10 cellular contexts compared by ENCODE assay signal in the genomic region with DNA sequence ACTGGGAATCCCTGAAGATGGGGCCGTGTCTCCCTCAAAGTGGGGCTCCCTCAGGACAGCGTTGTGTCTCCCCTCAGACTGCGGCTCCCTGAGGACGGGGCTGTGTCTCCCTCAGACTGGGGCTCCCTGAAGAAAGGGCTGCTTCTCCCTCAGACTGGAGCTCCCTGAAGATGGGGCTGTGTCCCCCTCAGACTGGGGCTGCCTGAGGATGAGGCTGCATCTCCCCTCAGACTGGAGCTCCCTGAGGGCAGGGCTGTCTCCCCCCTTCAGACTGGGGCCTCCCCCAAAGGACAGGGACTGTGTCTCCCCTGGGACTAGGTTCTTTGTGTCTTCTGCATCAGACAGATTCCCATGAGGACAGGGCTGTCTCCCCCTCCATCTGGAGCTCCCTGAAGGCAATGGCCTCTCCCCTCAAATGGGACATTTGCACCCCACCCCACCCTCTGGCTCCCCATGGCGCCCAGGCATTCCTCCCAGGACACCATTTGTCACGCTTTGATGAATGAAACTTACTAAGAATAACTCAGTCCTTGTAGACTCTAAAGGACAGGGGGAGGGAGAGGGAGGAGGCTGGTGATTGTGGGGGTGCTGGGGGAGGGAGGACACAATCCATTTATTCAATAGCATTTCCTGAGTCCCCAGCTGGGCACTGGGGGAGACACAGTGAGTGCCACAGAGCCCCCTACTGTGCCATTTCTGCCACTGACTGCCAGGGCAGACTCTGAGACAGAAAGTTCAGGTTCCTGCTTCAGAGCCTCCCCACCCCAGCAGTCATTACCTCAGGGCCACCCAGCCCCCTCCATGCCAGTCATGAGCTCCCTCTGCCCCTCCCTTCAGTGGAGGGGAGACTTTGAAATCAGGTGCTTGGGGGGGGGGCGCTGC.
DNase-seq lines count a peak whose midpoint lies in the region; ATAC-seq, FAIRE-seq and TF ChIP-seq lines count a peak whose summit lies in the region.
"Had no signal": no experiment of that assay in that cellular context is flagged by ENCODE, and none has a peak within 500 bp of the region (broad histone marks: within the 10 kb centered on the region; RNA-seq: fewer than 3 reads in every experiment).

No MANE protein-coding gene starts in this region.

- peak; percentile 67 for TF ChIP-seq CTCF in DOHH2 (IDR thresholded peaks at IDR 0.05; ENCODE audit: low read depth, low read length, poor library complexity, severe bottlenecking)

- H4K20me1 ChIP-seq in DOHH2 (ENCODE audit: control insufficient read depth, insufficient read depth, low read depth, low read length): no peaks in the 10 kb centered on the region

- H3K4me3 ChIP-seq in DOHH2 (ENCODE audit: low read length) (no peak overlapping the region), HUES6 (ENCODE audit: low read depth, low read length) (no peak overlapping the region), small intestine (ENCODE audit: low read depth in 1 of 2, low read length in 2 of 2) (no peak overlapping the region)
- H3K4me3 ChIP-seq: pancreas had no signal

- H3K36me3 ChIP-seq in DOHH2 (ENCODE audit: control insufficient read depth, low read length) (no peaks in the 10 kb centered on the region), HUES6 (ENCODE audit: control insufficient read depth, insufficient read depth, low read length) (no peaks in the 10 kb centered on the region), small intestine (ENCODE audit: control insufficient read depth in 2 of 2, insufficient read depth in 2 of 2, low read length in 2 of 2) (no peaks in the 10 kb centered on the region)
- H3K36me3 ChIP-seq: pancreas had no signal

- ATAC-seq in HG02678 (IDR thresholded peaks at IDR 0.05; ENCODE audit: unreplicated experiment) (no peak), GM21576 (IDR thresholded peaks at IDR 0.05; ENCODE audit: unreplicated experiment) (no peak)

- H3F3A ChIP-seq in DOHH2 (ENCODE audit: control insufficient read depth, insufficient read depth): no peaks in the 10 kb centered on the region

- no peak for FAIRE-seq in small intestine (lab: Jason Lieb, UNC)
- FAIRE-seq: pancreas, TTC549 had no signal

- peak overlapping the region; percentile 29 for H3K9ac ChIP-seq in HUES6 (ENCODE audit: low read length)

- DNase-seq in astrocyte of the hippocampus (ENCODE audit: low read depth, low spot score): peak; percentile 51
- peak; percentile 27 for DNase-seq in medulla oblongata (ENCODE audit: extremely low spot score)
- DNase-seq in small intestine: no peak
- no peak for DNase-seq in stimulated activated naive CD4-positive, alpha-beta T cell treated with Interleukin-2 at 50 U/mL for 16 hours (lab: John Stamatoyannopoulos, UW)

- 64 to 73% (median 68%) methylated on average over 7 of the region's 7 CpGs for WGBS in small intestine, 3 donors

- no peaks in the 10 kb centered on the region; the same call in 1 of the 2 replicates for H3K79me2 ChIP-seq in DOHH2 (ENCODE audit: control insufficient read depth, low read length)

- H3K9me3 ChIP-seq in DOHH2 (ENCODE audit: control insufficient read depth, insufficient read depth, low read length) (no peaks in the 10 kb centered on the region), HUES6 (ENCODE audit: control insufficient read depth, insufficient read depth, low read depth, low read length) (no peaks in the 10 kb centered on the region), small intestine (ENCODE audit: control insufficient read depth, low read depth) (no peaks in the 10 kb centered on the region)
- H3K9me3 ChIP-seq: pancreas had no signal

- no peak overlapping the region for H3K4me2 ChIP-seq in DOHH2 (ENCODE audit: low read length)

- peaks cover 42% of the 10 kb centered on the region for H3K4me1 ChIP-seq in DOHH2 (ENCODE audit: control insufficient read depth, low read length)
- peaks cover 67% of the 10 kb centered on the region for H3K4me1 ChIP-seq in HUES6 (ENCODE audit: control insufficient read depth, insufficient read depth, low read length)
- H3K4me1 ChIP-seq in small intestine (ENCODE audit: control insufficient read depth in 2 of 2, insufficient read depth in 1 of 2, low read depth in 1 of 2, low read length in 1 of 2): peaks cover 2 to 5% of the 10 kb centered on the region in 2 donors

- H3K27me3 ChIP-seq in DOHH2 (ENCODE audit: control insufficient read depth, low read length) (peaks cover 31% of the 10 kb centered on the region), HUES6 (ENCODE audit: control insufficient read depth, insufficient read depth, low read length) (peaks cover 20% of the 10 kb centered on the region; the same call in 1 of the 2 replicates), small intestine (ENCODE audit: control insufficient read depth in 2 of 2, insufficient read depth in 2 of 2, low read length in 2 of 2) (peaks cover 4 to 6% of the 10 kb centered on the region in 2 donors)
- H3K27me3 ChIP-seq: pancreas had no signal

- H3K27ac ChIP-seq in DOHH2 (ENCODE audit: low read depth, low read length) (no peak overlapping the region), HUES6 (ENCODE audit: low read depth, low read length) (no peak overlapping the region), small intestine (ENCODE audit: low read depth in 1 of 2, low read length in 1 of 2) (no peak overlapping the region)

- no peaks in the 10 kb centered on the region for H3K9me2 ChIP-seq in DOHH2 (replicated peaks; ENCODE audit: control insufficient read depth, low read length)

Comparison
In these comparisons a context has a peak if more than half of its experiments do, and no peak if none do; other contexts are left out.
1. DNase-seq: peak in astrocyte of the hippocampus (single experiment) and medulla oblongata (single experiment); none in small intestine (single experiment) and stimulated activated naive CD4-positive, alpha-beta T cell treated with Interleukin-2 at 50 U/mL for 16 hours (single experiment).